ENCODE assay signal across 8 cellular contexts in the genomic region with DNA sequence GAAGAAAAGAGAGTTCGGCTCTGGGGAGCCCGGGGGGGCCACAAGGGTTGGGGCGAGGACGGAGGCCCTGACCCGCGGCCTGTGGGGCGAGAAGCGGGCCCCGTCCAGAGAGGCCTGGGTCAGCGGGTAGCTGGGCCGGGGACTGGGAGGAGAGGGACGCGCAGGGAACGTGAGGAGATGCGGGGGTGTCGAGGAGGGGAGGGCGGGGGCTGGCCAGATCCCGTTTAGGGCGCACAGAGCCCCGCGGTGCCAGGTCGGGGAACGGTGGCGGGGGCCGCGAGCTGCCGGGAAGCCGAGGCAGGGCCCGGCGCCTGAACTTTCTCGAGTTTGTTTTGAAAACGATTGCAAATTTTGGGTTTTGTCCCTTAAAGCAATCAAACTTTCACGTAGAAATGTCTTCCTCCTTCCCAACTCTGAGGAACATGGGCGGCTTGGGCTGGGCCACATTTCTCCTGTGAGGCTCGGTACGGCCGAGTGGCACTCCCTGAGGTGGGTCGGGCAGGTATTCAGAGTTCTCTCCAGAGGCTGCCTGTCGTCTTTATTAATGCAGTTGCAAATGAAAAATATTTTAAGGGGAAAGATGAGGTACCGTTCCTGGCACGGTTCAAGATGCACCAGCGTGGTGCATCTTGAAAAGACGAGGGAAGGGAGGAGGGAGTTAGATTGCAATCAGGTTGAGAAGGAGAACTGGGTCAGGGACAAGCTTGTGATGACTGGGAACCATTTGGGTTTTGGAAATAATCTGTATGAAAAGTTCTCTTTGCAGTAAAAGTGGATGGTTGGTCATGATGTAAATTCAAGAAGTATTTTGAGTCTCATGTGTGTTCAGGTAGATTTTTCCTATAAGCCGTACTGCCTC. TPM values are rescaled to one million over a fixed set of nuclear protein-coding genes. Genes with fewer than 3 reads are reported as not detected.
DNase-seq lines count a peak whose midpoint lies in the region; ATAC-seq, FAIRE-seq and TF ChIP-seq lines count a peak whose summit lies in the region.

No MANE protein-coding gene starts in this region.

- SMC1A ChIA-PET in GM12878 (lab: Charles Lee; ENCODE audit: uncharacterized antibody, unreplicated experiment): interaction anchor here (1.0 to 1.4 kb wide), 2 partner anchors 29 to 140 kb away, joined by 3 read pairs; no protein-coding TSS in a partner anchor

- peak; percentile 53 for ATAC-seq in GM12878
- no peak for ATAC-seq in GM21737 (IDR thresholded peaks at IDR 0.05; ENCODE audit: unreplicated experiment)

- peak overlapping the region; percentile 99 for H2AFZ ChIP-seq in OCI-LY7 (ENCODE audit: low read length)
- H2AFZ ChIP-seq in GM12878 (ENCODE audit: control insufficient read depth, low read depth, low read length): peak overlapping the region; percentile 93

- RAD21 ChIA-PET in GM12878 (lab: Charles Lee; ENCODE audit: unreplicated experiment): no interaction called here

- H3K36me3 ChIP-seq in OCI-LY7 (ENCODE audit: insufficient read depth, low read length): no peaks in the 10 kb centered on the region
- no peaks in the 10 kb centered on the region for H3K36me3 ChIP-seq in GM12878 (ENCODE audit: control insufficient read depth in 2 of 2, insufficient read depth in 2 of 2, low read length in 1 of 2)

- H3K27ac ChIP-seq in OCI-LY7 (ENCODE audit: low read depth, low read length, poor library complexity, severe bottlenecking): no peak overlapping the region
- H3K27ac ChIP-seq in GM12878 (ENCODE audit: control insufficient read depth, insufficient read depth): peak overlapping the region; percentile 51
- peak overlapping the region; percentile 34 to 89 (median 79) for H3K27ac ChIP-seq in skin epidermis

- POLR2A ChIA-PET in OCI-LY7 (lab: Charles Lee): no interaction called here
- POLR2A ChIA-PET in GM12878 (lab: Charles Lee): interaction anchor here (0.6 to 1.3 kb wide), 2 partner anchors 79 to 890 kb away, joined by 4 to 7 read pairs; partner anchors contain the start of gene CMTR1

- DNase-seq in NCI-H748 (lab: John Stamatoyannopoulos, UW; ENCODE audit: unreplicated experiment) (peak; percentile 46), NCI-H748 treated with DMSO at 0.1 percent for 48 hours (lab: John Stamatoyannopoulos, UW) (no peak), OCI-LY7 (ENCODE audit: low spot score) (peak; percentile 30), GM12878 (ENCODE audit: low read depth, low spot score) (no peak), iPS-NIHi11 (ENCODE audit: low spot score) (peak; percentile 69), NCI-H1048 (lab: John Stamatoyannopoulos, UW) (no peak)

- H3K9me3 ChIP-seq in OCI-LY7 (ENCODE audit: low read length): no peaks in the 10 kb centered on the region
- H3K9me3 ChIP-seq in GM12878 (replicated peaks; ENCODE audit: control insufficient read depth, insufficient read depth, low read length): no peaks in the 10 kb centered on the region

- in situ Hi-C loops in GM12878 (cut with MboI): no loop called here

- FAIRE-seq in GM12878 (lab: Jason Lieb, UNC): no peak

- H3K4me2 ChIP-seq in OCI-LY7 (ENCODE audit: low read length): peak overlapping the region; percentile 81
- peak overlapping the region; percentile 64 for H3K4me2 ChIP-seq in GM12878 (ENCODE audit: control insufficient read depth, insufficient read depth)

- WGBS in GM12878 (ENCODE audit: insufficient coverage, insufficient replicate concordance, low lambda C conversion rate, missing lambda C conversion rate): 6% methylated on average over 30 of the region's 44 CpGs

- peak overlapping the region; percentile 80 for H3K9ac ChIP-seq in GM12878 (ENCODE audit: control insufficient read depth, insufficient read depth, low read length)

- H3K79me2 ChIP-seq in OCI-LY7 (ENCODE audit: insufficient read depth, low read depth, low read length) (peaks cover 14% of the 10 kb centered on the region; the same call in 1 of the 2 replicates), GM12878 (ENCODE audit: control insufficient read depth, insufficient read depth, low read length) (peaks cover 27% of the 10 kb centered on the region)

- peaks cover 14% of the 10 kb centered on the region for H3K4me1 ChIP-seq in OCI-LY7 (ENCODE audit: insufficient read depth, low read length, poor library complexity, severe bottlenecking)
- H3K4me1 ChIP-seq in GM12878 (ENCODE audit: control insufficient read depth, insufficient read depth, low read length): peaks cover 6% of the 10 kb centered on the region

- TF ChIP-seq POLR2A in GM12878 (IDR thresholded peaks at IDR 0.05; ENCODE audit: low read depth, low read length): no peak

- CTCF ChIA-PET in OCI-LY7 (lab: Charles Lee; ENCODE audit: unreplicated experiment) (interaction anchor here (1.1 kb wide), 1 partner anchor 15 kb away, joined by 3 read pairs; no protein-coding TSS in a partner anchor), GM12878 (lab: Yijun Ruan, JAX) (interaction anchor here (0.6 to 1.4 kb wide), 3 partner anchors 29 to 1786 kb away, joined by 3 to 5 read pairs (median 3); partner anchors contain the start of gene CMTR1)

- no peak for TF ChIP-seq RAD21 in GM12878 (IDR thresholded peaks at IDR 0.05; ENCODE audit: insufficient read depth, low read depth, low read length)

- peaks cover 7% of the 10 kb centered on the region for H4K20me1 ChIP-seq in OCI-LY7 (ENCODE audit: insufficient read depth, low read length)
- no peaks in the 10 kb centered on the region for H4K20me1 ChIP-seq in GM12878 (ENCODE audit: control insufficient read depth, insufficient read depth)

- H3K9me2 ChIP-seq in OCI-LY7 (ENCODE audit: insufficient read depth, low read length): no peaks in the 10 kb centered on the region

- H3K4me3 ChIP-seq in OCI-LY7 (ENCODE audit: low read depth, low read length, poor library complexity, severe bottlenecking): peak overlapping the region; percentile 95
- H3K4me3 ChIP-seq in GM12878: peak overlapping the region; percentile 99
- H3K4me3 ChIP-seq in skin epidermis: peak overlapping the region; percentile 70 to 97 (median 93)

- no peak for TF ChIP-seq EP300 in GM12878 (IDR thresholded peaks at IDR 0.05; ENCODE audit: borderline replicate concordance in 1 of 2, control insufficient read depth in 1 of 2, low read depth in 2 of 2, low read length in 2 of 2)

- H3K27me3 ChIP-seq in GM12878 (replicated peaks in 1 of 2; ENCODE audit: control insufficient read depth in 2 of 2, insufficient read depth in 2 of 2, low read length in 1 of 2): no peaks in the 10 kb centered on the region

- intact Hi-C loops in OCI-LY7 (cut with micrococcal nuclease; ENCODE audit: unreplicated experiment) (no loop called here), GM12878 (cut with micrococcal nuclease; ENCODE audit: unreplicated experiment) (no loop called here)

- no peak for TF ChIP-seq CTCF in OCI-LY7 (conservative IDR thresholded peaks at IDR 0.05; ENCODE audit: low read length)
- TF ChIP-seq CTCF in GM12878 (IDR thresholded peaks at IDR 0.05 in 2 of 3, conservative IDR thresholded peaks at IDR 0.05 in 1 of 3; ENCODE audit: control insufficient read depth in 2 of 3, extremely low read depth in 1 of 3, insufficient read depth in 1 of 3, low read depth in 3 of 3, low read length in 3 of 3): no peak

- BruUV-seq in OCI-LY7 (replicated peaks; lab: Mats Ljungman, UMichigan): no TSS peak
- BruUV-seq in GM12878 (replicated peaks; lab: Mats Ljungman, UMichigan): no TSS peak

TF ChIP-seq in GM12878, 131 proteins besides CTCF, POLR2A, EP300 and RAD21 (continues in another document):
- TF ChIP-seq YY1 (IDR thresholded peaks at IDR 0.05; ENCODE audit: low read depth, low read length) (0 out of 2 replicates have a peak, but pooled peaks have one; percentile 11), ZNF207 (IDR thresholded peaks at IDR 0.05; ENCODE audit: borderline replicate concordance) (no peak), POLR2AphosphoS2 (IDR thresholded peaks at IDR 0.05; ENCODE audit: low read depth, low read length) (no peak), ESRRA (IDR thresholded peaks at IDR 0.05; ENCODE audit: low read length) (no peak), SKIL (IDR thresholded peaks at IDR 0.05; ENCODE audit: low read depth, poor library complexity, severe bottlenecking) (no peak), FOXM1 (IDR thresholded peaks at IDR 0.05; ENCODE audit: low read depth, low read length) (no peak), EGR1 (IDR thresholded peaks at IDR 0.05; ENCODE audit: borderline replicate concordance in 1 of 2, low read depth in 2 of 2, low read length in 2 of 2) (peak in 1 of 2 experiments; percentile 53; a peak in 1 of 3 replicates)

RNA-seq across cellular contexts. Expression of gene RNF8, which starts 1.0 kb away (rescaled TPM):
- total RNA-seq in OCI-LY7 (2014; rRNA removed; shearing (Covaris generic)): 21.2 and 21.8 TPM in 2 replicates
- 18.2 and 19.7 TPM in 2 replicates for total RNA-seq in OCI-LY7 (2022)
- total RNA-seq in GM12878 (2013; cell fraction: nucleolus; rRNA removed): 33.3 and 35.6 TPM in 2 replicates
- total RNA-seq in GM12878 (2014; rRNA removed): 19.3 and 21.6 TPM in 2 replicates
- 25.1 and 30.0 TPM in 2 replicates for total RNA-seq in GM12878 (2014; rRNA removed; fragmentation: Illumina TruSeq; extraction: Trizol)
- 19.2 and 20.7 TPM in 2 replicates for total RNA-seq in GM12878 (2021)
- 13.4 TPM for polyA plus RNA-seq in GM12878 (2011; ENCODE audit: low read depth)
- polyA plus RNA-seq in GM12878 (2011; rRNA removed): 27.1 and 30.4 TPM in 2 replicates
- 13.4 and 14.5 TPM in 2 replicates for polyA plus RNA-seq in GM12878 (2011; cell fraction: cytosol; rRNA removed)
- polyA plus RNA-seq in GM12878 (2011; cell fraction: nucleus; rRNA removed): 21.7 and 28.3 TPM in 2 replicates
- polyA plus RNA-seq in GM12878 (2012): 12.4 and 15.6 TPM in 2 replicates
- 25.2 and 35.6 TPM in 2 replicates for polyA plus RNA-seq in GM12878 (2014; fragmentation: Illumina TruSeq; extraction: Trizol)
- polyA plus RNA-seq in GM12878 (2014; fragmentation: Nextera tagmentation; extraction: Ambion mirVana): 10 to 100 TPM in 1 of 2 experiments, 1 to 10 TPM in 1; 7.8 to 12.3 TPM
- 21.8 and 23.1 TPM in 2 replicates for polyA plus RNA-seq in GM12878 (2014; rRNA removed)
- polyA plus RNA-seq in GM12878 (2016; fragmentation: Nextera tagmentation; extraction: Ambion mirVana): 10 to 100 TPM; 23.4 to 30.2 TPM
- polyA minus RNA-seq in GM12878 (2011; rRNA and poly(A)+ RNA removed): 10.2 and 13.9 TPM in 2 replicates
- 6.1 and 6.5 TPM in 2 replicates for polyA minus RNA-seq in GM12878 (2011; cell fraction: cytosol; rRNA and poly(A)+ RNA removed)
- polyA minus RNA-seq in GM12878 (2011; cell fraction: nucleus; rRNA and poly(A)+ RNA removed): 12.6 and 15.0 TPM in 2 replicates

Comparison
In these comparisons a context has a peak if more than half of its experiments do, and no peak if none do; other contexts are left out.
1. DNase-seq: peak in NCI-H748 (single experiment), OCI-LY7 (single experiment) and iPS-NIHi11 (single experiment); none in NCI-H748 treated with DMSO at 0.1 percent for 48 hours (single experiment), GM12878 (single experiment) and NCI-H1048 (single experiment).
2. Peak in every context shown above with its lines, with median percentiles within 50 percentile points of each other: H3K4me3 ChIP-seq.